Comparison of ENCODE assay signal across 14 cellular contexts in genomic region chr3:46383211-46383945, GRCh38. TPM values are rescaled to one million over a fixed set of nuclear protein-coding genes. Genes with fewer than 3 reads are reported as not detected.
DNase-seq lines count a peak whose midpoint lies in the region; ATAC-seq, FAIRE-seq and TF ChIP-seq lines count a peak whose summit lies in the region.
"Had no signal": no experiment of that assay in that cellular context is flagged by ENCODE, and none has a peak within 500 bp of the region (broad histone marks: within the 10 kb centered on the region; RNA-seq: fewer than 3 reads in every experiment).

No MANE protein-coding gene starts in this region.

- peak overlapping the region; percentile 24; the same call in 1 of the 2 replicates for H3K27ac ChIP-seq in GM12878 (ENCODE audit: control insufficient read depth, insufficient read depth)
- peak overlapping the region in 5 of 8 donors; percentile 48 to 72 (median 61) for H3K27ac ChIP-seq in spleen
- no peak overlapping the region for H3K27ac ChIP-seq in pancreas
- H3K27ac ChIP-seq: neural progenitor cell had no signal

- H2AFZ ChIP-seq in GM12878 (ENCODE audit: control insufficient read depth, low read depth, low read length): peak overlapping the region; percentile 13
- H2AFZ ChIP-seq: neural progenitor cell had no signal

- peaks cover 5% of the 10 kb centered on the region for H3K27me3 Mint-ChIP-seq in activated naive CD4-positive, alpha-beta T cell treated with anti-CD3 and anti-CD28 coated beads, Interleukin-2, amount 10 ng/mL, durations not matched to agents 7 days and 5 days

- CTCF ChIA-PET in activated naive CD4-positive, alpha-beta T cell treated with anti-CD3 and anti-CD28 coated beads, Interleukin-2, amount 10 ng/mL, durations not matched to agents 7 days and 5 days (lab: Charles Lee): interaction anchor here (0.5 to 1.8 kb wide), 5 partner anchors 14 to 305 kb away, joined by 3 to 5 read pairs (median 4); partner anchors contain the start of gene CCR1
- CTCF ChIA-PET in GM12878 (lab: Yijun Ruan, JAX) (interaction anchor here (0.9 to 21.1 kb wide), 12 partner anchors 9 to 872 kb away, joined by 3 to 714 read pairs (median 6); partner anchors contain the start of gene CCR5), HEK293T (lab: Yijun Ruan, JAX) (interaction anchor here (0.6 kb wide), 1 partner anchor 197 kb away, joined by 3 read pairs; no protein-coding TSS in a partner anchor)

- intact Hi-C loops in GM12878 (cut with micrococcal nuclease; ENCODE audit: unreplicated experiment) (no loop called here), spleen (cut with DNase I; ENCODE audit: low total_unique reads) (no loop called here), pancreas (cut with DNase I) (no loop called here)

- TF ChIP-seq CTCF in GM12878 (IDR thresholded peaks at IDR 0.05 in 2 of 3, conservative IDR thresholded peaks at IDR 0.05 in 1 of 3; ENCODE audit: control insufficient read depth in 2 of 3, extremely low read depth in 1 of 3, insufficient read depth in 1 of 3, low read depth in 3 of 3, low read length in 3 of 3): no peak
- TF ChIP-seq CTCF in spleen (IDR thresholded peaks at IDR 0.05 in 8 of 11, conservative IDR thresholded peaks at IDR 0.05 in 3 of 11): no peak
- TF ChIP-seq CTCF in pancreas (IDR thresholded peaks at IDR 0.05): no peak
- TF ChIP-seq CTCF in GM20000 (IDR thresholded peaks at IDR 0.05; ENCODE audit: extremely low read depth, missing control alignments): no peak

- no peaks in the 10 kb centered on the region for H3K79me2 ChIP-seq in GM12878 (ENCODE audit: control insufficient read depth, insufficient read depth, low read length)

- H3K4me3 ChIP-seq in GM12878 (no peak overlapping the region), spleen (peak overlapping the region in 1 of 8 donors; percentile 0), pancreas (no peak overlapping the region)
- H3K4me3 ChIP-seq: HAP-1, K562, neural progenitor cell had no signal

- TF ChIP-seq POLR2A in GM12878 (IDR thresholded peaks at IDR 0.05; ENCODE audit: low read depth, low read length): no peak
- no peak for TF ChIP-seq POLR2A in spleen (IDR thresholded peaks at IDR 0.05)

- H3K27me3 ChIP-seq in GM12878 (replicated peaks in 1 of 2; ENCODE audit: control insufficient read depth in 2 of 2, insufficient read depth in 2 of 2, low read length in 1 of 2): no peaks in the 10 kb centered on the region
- no peaks in the 10 kb centered on the region for H3K27me3 ChIP-seq in spleen (replicated peaks in 1 of 7)
- H3K27me3 ChIP-seq in pancreas: no peaks in the 10 kb centered on the region
- H3K27me3 ChIP-seq: neural progenitor cell had no signal

- H3K9me3 ChIP-seq in GM12878 (replicated peaks; ENCODE audit: control insufficient read depth, insufficient read depth, low read length) (peaks cover 4% of the 10 kb centered on the region; the same call in 2 of the 3 replicates), spleen (peaks cover 0 to 8% (median 0%) of the 10 kb centered on the region in 8 donors), pancreas (no peaks in the 10 kb centered on the region)
- H3K9me3 ChIP-seq: HAP-1 had no signal

- TF ChIP-seq RAD21 in GM12878 (IDR thresholded peaks at IDR 0.05; ENCODE audit: insufficient read depth, low read depth, low read length): no peak

- no peaks in the 10 kb centered on the region for H4K20me1 ChIP-seq in GM12878 (ENCODE audit: control insufficient read depth, insufficient read depth)

- no peak for TF ChIP-seq EP300 in GM12878 (IDR thresholded peaks at IDR 0.05; ENCODE audit: borderline replicate concordance in 1 of 2, control insufficient read depth in 1 of 2, low read depth in 2 of 2, low read length in 2 of 2)

- no peak overlapping the region for H3K9ac ChIP-seq in GM12878 (ENCODE audit: control insufficient read depth, insufficient read depth, low read length)
- H3K9ac ChIP-seq: neural progenitor cell had no signal

- no peak overlapping the region for H3K4me3 Mint-ChIP-seq in activated naive CD4-positive, alpha-beta T cell treated with anti-CD3 and anti-CD28 coated beads, Interleukin-2, amount 10 ng/mL, durations not matched to agents 7 days and 5 days
- H3K4me3 Mint-ChIP-seq: neural progenitor cell; T-helper 2 cell treated with Interferon-gamma antibody and Interleukin-4, amounts not matched to agents 5 μg/mL and 100 μg/mL, for 36 hours had no signal

- ATAC-seq in activated naive CD4-positive, alpha-beta T cell treated with anti-CD3 and anti-CD28 coated beads, Interleukin-2, amount 50 U/mL, for 72 hours: no peak
- peak; percentile 28; the same call in 2 of the 3 replicates for ATAC-seq in GM12878
- no peak for ATAC-seq in pancreas
- ATAC-seq: K562 had no signal

- H3K4me1 Mint-ChIP-seq in activated naive CD4-positive, alpha-beta T cell treated with anti-CD3 and anti-CD28 coated beads, Interleukin-2, amount 10 ng/mL, durations not matched to agents 7 days and 5 days: peaks cover 59% of the 10 kb centered on the region
- H3K4me1 Mint-ChIP-seq: neural progenitor cell had no signal

- peaks cover 20% of the 10 kb centered on the region for H3K4me1 ChIP-seq in GM12878 (ENCODE audit: control insufficient read depth, insufficient read depth, low read length)
- H3K4me1 ChIP-seq in spleen: peaks cover 22 to 63% (median 52%) of the 10 kb centered on the region in 6 donors
- no peaks in the 10 kb centered on the region for H3K4me1 ChIP-seq in pancreas
- H3K4me1 ChIP-seq: HAP-1, neural progenitor cell had no signal

- FAIRE-seq in GM12878 (lab: Jason Lieb, UNC): no peak
- FAIRE-seq in pancreas (lab: Jason Lieb, UNC): no peak
- FAIRE-seq: K562 had no signal

- SMC1A ChIA-PET in GM12878 (lab: Charles Lee; ENCODE audit: uncharacterized antibody, unreplicated experiment): interaction anchor here (0.8 to 8.6 kb wide), 9 partner anchors 8 to 299 kb away, joined by 3 to 62 read pairs (median 3); partner anchors contain the start of gene CCR5

- in situ Hi-C loops in GM12878 (cut with MboI): no loop called here

- H3K27ac Mint-ChIP-seq in activated naive CD4-positive, alpha-beta T cell treated with anti-CD3 and anti-CD28 coated beads, Interleukin-2, amount 10 ng/mL, durations not matched to agents 7 days and 5 days: peak overlapping the region; percentile 65
- no peak overlapping the region for H3K27ac Mint-ChIP-seq in activated naive CD4-positive, alpha-beta T cell treated with anti-CD3 and anti-CD28 coated beads, Interleukin-2, amount 50 U/mL, for 72 hours
- H3K27ac Mint-ChIP-seq: activated T-helper 2 cell treated with anti-CD3 and anti-CD28 coated beads, Interferon-gamma antibody, Interleukin-2, Interleukin-4, amounts not matched to agents 10 μg/mL and 5 μg/mL and 100 μg/mL, durations not matched to agents 14 hours and 24 hours and 36 hours; neural progenitor cell; T-helper 2 cell treated with Interferon-gamma antibody and Interleukin-4, amounts not matched to agents 5 μg/mL and 100 μg/mL, for 36 hours had no signal

- BruUV-seq in GM12878 (replicated peaks; lab: Mats Ljungman, UMichigan): no TSS peak

- peak overlapping the region; percentile 53 for H3K4me2 ChIP-seq in GM12878 (ENCODE audit: control insufficient read depth, insufficient read depth)
- H3K4me2 ChIP-seq: neural progenitor cell had no signal

- H3K36me3 ChIP-seq in GM12878 (ENCODE audit: control insufficient read depth in 2 of 2, insufficient read depth in 2 of 2, low read length in 1 of 2) (no peaks in the 10 kb centered on the region), spleen (no peaks in the 10 kb centered on the region), pancreas (no peaks in the 10 kb centered on the region)
- H3K36me3 ChIP-seq: HAP-1, neural progenitor cell had no signal

- RAD21 ChIA-PET in GM12878 (lab: Charles Lee; ENCODE audit: unreplicated experiment): interaction anchor here (1.3 to 3.3 kb wide), 4 partner anchors 11 to 170 kb away, joined by 3 to 18 read pairs (median 6); partner anchors contain the start of gene CCR5

- POLR2A ChIA-PET in GM12878 (lab: Charles Lee) (interaction anchor here (0.7 kb wide), 1 partner anchor 286 kb away, joined by 3 read pairs; no protein-coding TSS in a partner anchor), HEK293T (lab: Yijun Ruan, JAX) (no interaction called here)

- H3K36me3 Mint-ChIP-seq in activated naive CD4-positive, alpha-beta T cell treated with anti-CD3 and anti-CD28 coated beads, Interleukin-2, amount 10 ng/mL, durations not matched to agents 7 days and 5 days: peaks cover 6% of the 10 kb centered on the region
- H3K36me3 Mint-ChIP-seq in activated naive CD4-positive, alpha-beta T cell treated with anti-CD3 and anti-CD28 coated beads, Interleukin-2, amount 50 U/mL, for 72 hours: no peaks in the 10 kb centered on the region
- H3K36me3 Mint-ChIP-seq: neural progenitor cell had no signal

- WGBS in GM12878 (ENCODE audit: insufficient coverage, insufficient replicate concordance, low lambda C conversion rate, missing lambda C conversion rate): 8% methylated on average over 6 of the region's 6 CpGs
- 29 to 57% (median 49%) methylated on average over 6 of the region's 6 CpGs for WGBS in spleen, 5 donors
- WGBS in pancreas, 2 donors: 70 to 79% methylated on average over 6 of the region's 6 CpGs

- H3K9me3 Mint-ChIP-seq in activated naive CD4-positive, alpha-beta T cell treated with anti-CD3 and anti-CD28 coated beads, Interleukin-2, amount 10 ng/mL, durations not matched to agents 7 days and 5 days: peaks cover 2% of the 10 kb centered on the region
- no peaks in the 10 kb centered on the region for H3K9me3 Mint-ChIP-seq in activated naive CD4-positive, alpha-beta T cell treated with anti-CD3 and anti-CD28 coated beads, Interleukin-2, amount 50 U/mL, for 72 hours
- H3K9me3 Mint-ChIP-seq: activated T-helper 2 cell treated with anti-CD3 and anti-CD28 coated beads, Interferon-gamma antibody, Interleukin-2, Interleukin-4, amounts not matched to agents 10 μg/mL and 5 μg/mL and 100 μg/mL, durations not matched to agents 14 hours and 24 hours and 36 hours; neural progenitor cell; T-helper 2 cell treated with Interferon-gamma antibody and Interleukin-4, amounts not matched to agents 5 μg/mL and 100 μg/mL, for 36 hours had no signal

- DNase-seq in activated naive CD4-positive, alpha-beta T cell treated with anti-CD3 and anti-CD28 coated beads, Interleukin-2, amount 10 ng/mL, durations not matched to agents 7 days and 5 days: peak; percentile 27
- DNase-seq in activated naive CD4-positive, alpha-beta T cell treated with anti-CD3 and anti-CD28 coated beads, Interleukin-2, amount 50 U/mL, for 72 hours (ENCODE audit: low spot score in 2 of 2): no peak
- DNase-seq in HT-29 (ENCODE audit: low spot score) (peak; percentile 30), GM12878 (ENCODE audit: low read depth, low spot score) (no peak), spleen (no peak), HEK293T (ENCODE audit: extremely low spot score) (no peak), pancreas (no peak), GM20000 (ENCODE audit: low spot score) (no peak)
- DNase-seq: NCI-H526 had no signal

RNA-seq across cellular contexts. Expression of gene CCR5, which starts 12.6 kb away (rescaled TPM):
- total RNA-seq in activated naive CD4-positive, alpha-beta T cell treated with anti-CD3 and anti-CD28 coated beads, Interleukin-2, amount 50 U/mL, for 72 hours: under 1 TPM in 1 of 2 donors, not detected in 1; 0.25 TPM
- not detected in 2 replicates for total RNA-seq in HT-29 (2014; rRNA removed; shearing (Covaris generic))
- not detected in 2 replicates for total RNA-seq in GM12878 (2013; cell fraction: nucleolus; rRNA removed)
- total RNA-seq in GM12878 (2014; rRNA removed): 0.17 and 0.27 TPM in 2 replicates
- total RNA-seq in GM12878 (2014; rRNA removed; fragmentation: Illumina TruSeq; extraction: Trizol): 0.92 and 1.2 TPM in 2 replicates
- total RNA-seq in GM12878 (2021): 1.2 TPM in 2 replicates
- polyA plus RNA-seq in GM12878 (2011; ENCODE audit: low read depth): 0.17 TPM
- polyA plus RNA-seq in GM12878 (2011; rRNA removed): not detected in 2 replicates
- polyA plus RNA-seq in GM12878 (2011; cell fraction: cytosol; rRNA removed): not detected in 2 replicates
- not detected in 2 replicates for polyA plus RNA-seq in GM12878 (2011; cell fraction: nucleus; rRNA removed)
- 0.21 and 0.24 TPM in 2 replicates for polyA plus RNA-seq in GM12878 (2012)
- 1.6 TPM in 2 replicates for polyA plus RNA-seq in GM12878 (2014; fragmentation: Illumina TruSeq; extraction: Trizol)
- polyA plus RNA-seq in GM12878 (2014; fragmentation: Nextera tagmentation; extraction: Ambion mirVana): under 1 TPM; 0.21 to 0.51 TPM
- 0.94 and 1.2 TPM in 2 replicates for polyA plus RNA-seq in GM12878 (2014; rRNA removed)
- polyA plus RNA-seq in GM12878 (2016; fragmentation: Nextera tagmentation; extraction: Ambion mirVana): under 1 TPM; 0.49 to 0.82 TPM
- polyA minus RNA-seq in GM12878 (2011; rRNA and poly(A)+ RNA removed): not detected in 2 replicates
- polyA minus RNA-seq in GM12878 (2011; cell fraction: cytosol; rRNA and poly(A)+ RNA removed): not detected in 2 replicates
- polyA minus RNA-seq in GM12878 (2011; cell fraction: nucleus; rRNA and poly(A)+ RNA removed): not detected in 2 replicates
- 10 to 100 TPM in 3 of 7 donors, 1 to 10 TPM in 4; 5.0 to 15.5 (median 9.5) TPM for total RNA-seq in spleen
- polyA plus RNA-seq in spleen: 1 to 10 TPM; 2.0 to 5.8 (median 2.4) TPM
- total RNA-seq in pancreas: 1 to 10 TPM in 2 of 6 donors, under 1 TPM in 4; 0.12 to 2.0 (median 0.61) TPM
- polyA plus RNA-seq in pancreas: under 1 TPM; 0.16 to 0.27 TPM
- total RNA-seq: K562 had no signal
- polyA plus RNA-seq: K562 had no signal

RNA-seq across cellular contexts. Expression of gene CCRL2, which starts 23.7 kb away (rescaled TPM):
- total RNA-seq in activated naive CD4-positive, alpha-beta T cell treated with anti-CD3 and anti-CD28 coated beads, Interleukin-2, amount 50 U/mL, for 72 hours: 1 to 10 TPM in 1 of 2 donors, under 1 TPM in 1; 0.72 to 1.4 TPM
- 7.4 and 9.7 TPM in 2 replicates for total RNA-seq in HT-29 (2014; rRNA removed; shearing (Covaris generic))
- not detected in 2 replicates for total RNA-seq in GM12878 (2013; cell fraction: nucleolus; rRNA removed)
- total RNA-seq in GM12878 (2014; rRNA removed) (2.1 and 2.3 TPM in 2 replicates), GM12878 (2014; rRNA removed; fragmentation: Illumina TruSeq; extraction: Trizol) (1.8 and 2.2 TPM in 2 replicates), GM12878 (2021) (1.6 and 2.1 TPM in 2 replicates), spleen (10 to 100 TPM in 6 of 7 donors, 1 to 10 TPM in 1; 9.9 to 21.7 (median 15.5) TPM), pancreas (1 to 10 TPM in 2 of 6 donors, under 1 TPM in 4; 0.24 to 2.2 (median 0.91) TPM)
- polyA plus RNA-seq in GM12878 (2011; ENCODE audit: low read depth): 1.1 TPM
- polyA plus RNA-seq in GM12878 (2011; rRNA removed) (0.04 TPM in 1 of 2 replicates, not detected in the other), GM12878 (2014; fragmentation: Illumina TruSeq; extraction: Trizol) (1.7 and 2.1 TPM in 2 replicates), GM12878 (2014; fragmentation: Nextera tagmentation; extraction: Ambion mirVana) (1 to 10 TPM; 1.5 to 2.2 TPM), GM12878 (2014; rRNA removed) (1.6 and 2.5 TPM in 2 replicates), GM12878 (2016; fragmentation: Nextera tagmentation; extraction: Ambion mirVana) (1 to 10 TPM; 1.2 to 1.7 TPM), spleen (10 to 100 TPM in 1 of 3 donors, 1 to 10 TPM in 2; 4.8 to 12.0 (median 5.6) TPM), pancreas (under 1 TPM; 0.75 to 0.80 TPM)
- 0.06 and 0.07 TPM in 2 replicates for polyA plus RNA-seq in GM12878 (2011; cell fraction: cytosol; rRNA removed)
- polyA plus RNA-seq in GM12878 (2011; cell fraction: nucleus; rRNA removed): 0.12 TPM in 1 of 2 replicates, not detected in the other
- 0.66 and 0.84 TPM in 2 replicates for polyA plus RNA-seq in GM12878 (2012)
- polyA minus RNA-seq in GM12878 (2011; rRNA and poly(A)+ RNA removed): 0.52 TPM in 1 of 2 replicates, not detected in the other
- polyA minus RNA-seq in GM12878 (2011; cell fraction: cytosol; rRNA and poly(A)+ RNA removed): not detected in 2 replicates
- polyA minus RNA-seq in GM12878 (2011; cell fraction: nucleus; rRNA and poly(A)+ RNA removed): not detected in 2 replicates

RNA-seq across cellular contexts. Expression of gene CCR2, which starts 29.5 kb away (rescaled TPM):
- total RNA-seq in activated naive CD4-positive, alpha-beta T cell treated with anti-CD3 and anti-CD28 coated beads, Interleukin-2, amount 50 U/mL, for 72 hours: under 1 TPM in 1 of 2 donors, not detected in 1; 0.19 TPM
- not detected in 2 replicates for total RNA-seq in HT-29 (2014; rRNA removed; shearing (Covaris generic))
- total RNA-seq in GM12878 (2013; cell fraction: nucleolus; rRNA removed): not detected in 2 replicates
- total RNA-seq in GM12878 (2014; rRNA removed) (3.6 and 4.4 TPM in 2 replicates), GM12878 (2014; rRNA removed; fragmentation: Illumina TruSeq; extraction: Trizol) (4.3 and 4.4 TPM in 2 replicates), GM12878 (2021) (2.5 and 3.5 TPM in 2 replicates), spleen (10 to 100 TPM; 14.3 to 54.4 (median 26.7) TPM), pancreas (1 to 10 TPM in 2 of 6 donors, under 1 TPM in 4; 0.14 to 3.5 (median 0.54) TPM)
- 0.18 TPM for polyA plus RNA-seq in GM12878 (2011; ENCODE audit: low read depth)
- polyA plus RNA-seq in GM12878 (2011; rRNA removed) (not detected in 2 replicates), GM12878 (2014; fragmentation: Illumina TruSeq; extraction: Trizol) (3.6 and 4.1 TPM in 2 replicates), GM12878 (2014; fragmentation: Nextera tagmentation; extraction: Ambion mirVana) (1 to 10 TPM; 2.5 to 4.7 TPM), GM12878 (2014; rRNA removed) (2.1 and 2.7 TPM in 2 replicates), GM12878 (2016; fragmentation: Nextera tagmentation; extraction: Ambion mirVana) (1 to 10 TPM; 1.9 to 2.7 TPM), spleen (1 to 10 TPM; 2.0 to 5.8 (median 5.0) TPM), pancreas (under 1 TPM; 0.15 to 0.23 TPM)
- not detected in 2 replicates for polyA plus RNA-seq in GM12878 (2011; cell fraction: cytosol; rRNA removed)
- polyA plus RNA-seq in GM12878 (2011; cell fraction: nucleus; rRNA removed): not detected in 2 replicates
- polyA plus RNA-seq in GM12878 (2012): 0.32 and 0.80 TPM in 2 replicates
- polyA minus RNA-seq in GM12878 (2011; rRNA and poly(A)+ RNA removed): not detected in 2 replicates
- not detected in 2 replicates for polyA minus RNA-seq in GM12878 (2011; cell fraction: cytosol; rRNA and poly(A)+ RNA removed)
- not detected in 2 replicates for polyA minus RNA-seq in GM12878 (2011; cell fraction: nucleus; rRNA and poly(A)+ RNA removed)
- total RNA-seq: K562 had no signal
- polyA plus RNA-seq: K562 had no signal

Comparison
In these comparisons a context has a peak if more than half of its experiments do, and no peak if none do; other contexts are left out.
1. DNase-seq: peak in activated naive CD4-positive, alpha-beta T cell treated with anti-CD3 and anti-CD28 coated beads, Interleukin-2, amount 10 ng/mL, durations not matched to agents 7 days and 5 days (single experiment) and HT-29 (single experiment); none in activated naive CD4-positive, alpha-beta T cell treated with anti-CD3 and anti-CD28 coated beads, Interleukin-2, amount 50 U/mL, for 72 hours (0 of 2), GM12878 (single experiment), spleen (single experiment), HEK293T (single experiment), pancreas (0 of 6) and GM20000 (single experiment).
2. H3K27ac ChIP-seq: peak in GM12878 (single experiment) and spleen (5 of 8); none in pancreas (0 of 4).